In genomic region chr7:102223175-102223574, GRCh38 we compare ENCODE assay signal across 31 cellular contexts.
DNase-seq lines count a peak whose midpoint lies in the region; ATAC-seq, FAIRE-seq and TF ChIP-seq lines count a peak whose summit lies in the region.
"Had no signal": no experiment of that assay in that cellular context is flagged by ENCODE, and none has a peak within 500 bp of the region (broad histone marks: within the 10 kb centered on the region; RNA-seq: fewer than 3 reads in every experiment).

No MANE protein-coding gene starts in this region.

- H4K20me1 ChIP-seq in astrocyte (ENCODE audit: insufficient read depth, low read length), result no peaks in the 10 kb centered on the region

- DNase-seq in activated naive CD4-positive, alpha-beta T cell treated with anti-CD3 and anti-CD28 coated beads, Interleukin-2, amount 10 ng/mL, durations not matched to agents 7 days and 5 days, result no peak
- DNase-seq in activated naive CD4-positive, alpha-beta T cell treated with anti-CD3 and anti-CD28 coated beads, Interleukin-2, amount 50 U/mL, for 72 hours (ENCODE audit: low spot score in 2 of 2), result no peak
- DNase-seq in ELR (ENCODE audit: low read depth), result peak; percentile 8
- no peak for DNase-seq in astrocyte (ENCODE audit: low read depth)
- no peak for DNase-seq in nephron progenitor cell
- DNase-seq in mesothelial cell of epicardium (ENCODE audit: low spot score in 2 of 2, unreplicated experiment in 2 of 2), result no peak
- DNase-seq: AML-193; Caco-2; CD4-positive, alpha-beta memory T cell; DMS 273 treated with DMSO at 0.1 percent for 48 hours; DMS79; EL; GF-D8; KBM-7; MG63; NCI-H1105 treated with DMSO at 0.1 percent for 48 hours; NCI-H146; NCI-H1930; NCI-H2107; NCI-H446 treated with DMSO at 0.1 percent for 48 hours; NCI-H526; NCI-H82; NK-92 treated with Interleukin-12 subunit alpha and Interleukin-12 subunit beta, amount 100 ng/mL, for 24 hours; PC-3; SK-N-SH had no signal

- no peak overlapping the region for H2AFZ ChIP-seq in astrocyte (ENCODE audit: low read depth, low read length)

- H3K4me3 ChIP-seq in astrocyte (ENCODE audit: insufficient read depth, low read depth, low read length), result no peak overlapping the region
- H3K4me3 ChIP-seq: A549; BLaER1 treated with 17β-estradiol and CSF1 and Interleukin-3, amounts not matched to agents 10 nM and 100 nM; MG63 had no signal

- H3K79me2 ChIP-seq in astrocyte (ENCODE audit: insufficient read depth, low read length), result no peaks in the 10 kb centered on the region

- no peaks in the 10 kb centered on the region for H3K36me3 Mint-ChIP-seq in activated naive CD4-positive, alpha-beta T cell treated with anti-CD3 and anti-CD28 coated beads, Interleukin-2, amount 10 ng/mL, durations not matched to agents 7 days and 5 days
- no peaks in the 10 kb centered on the region for H3K36me3 Mint-ChIP-seq in activated naive CD4-positive, alpha-beta T cell treated with anti-CD3 and anti-CD28 coated beads, Interleukin-2, amount 50 U/mL, for 72 hours
- H3K36me3 Mint-ChIP-seq in astrocyte (ENCODE audit: low read depth, unreplicated experiment), result peaks cover 7% of the 10 kb centered on the region
- peaks cover 31% of the 10 kb centered on the region for H3K36me3 Mint-ChIP-seq in nephron progenitor cell (ENCODE audit: low read depth)
- peaks cover 12% of the 10 kb centered on the region for H3K36me3 Mint-ChIP-seq in mesothelial cell of epicardium

- H3K9ac ChIP-seq in astrocyte (ENCODE audit: low read length), result no peak overlapping the region
- H3K9ac ChIP-seq: BLaER1 treated with 17β-estradiol and CSF1 and Interleukin-3, amounts not matched to agents 10 nM and 100 nM; SK-N-SH had no signal

- peak overlapping the region; percentile 45 for H3K27ac Mint-ChIP-seq in activated naive CD4-positive, alpha-beta T cell treated with anti-CD3 and anti-CD28 coated beads, Interleukin-2, amount 10 ng/mL, durations not matched to agents 7 days and 5 days
- H3K27ac Mint-ChIP-seq in activated naive CD4-positive, alpha-beta T cell treated with anti-CD3 and anti-CD28 coated beads, Interleukin-2, amount 50 U/mL, for 72 hours, result peak overlapping the region in 1 of 2 donors; percentile 74
- H3K27ac Mint-ChIP-seq in astrocyte (ENCODE audit: unreplicated experiment), result peak overlapping the region; percentile 41
- peak overlapping the region; percentile 48 for H3K27ac Mint-ChIP-seq in nephron progenitor cell
- H3K27ac Mint-ChIP-seq in mesothelial cell of epicardium, result no peak overlapping the region

- no peak overlapping the region for H3K4me3 Mint-ChIP-seq in activated naive CD4-positive, alpha-beta T cell treated with anti-CD3 and anti-CD28 coated beads, Interleukin-2, amount 10 ng/mL, durations not matched to agents 7 days and 5 days
- no peak overlapping the region for H3K4me3 Mint-ChIP-seq in astrocyte (ENCODE audit: unreplicated experiment)
- no peak overlapping the region for H3K4me3 Mint-ChIP-seq in nephron progenitor cell
- H3K4me3 Mint-ChIP-seq in mesothelial cell of epicardium, result no peak overlapping the region
- H3K4me3 Mint-ChIP-seq: CD4-positive, alpha-beta memory T cell had no signal

- ATAC-seq in activated naive CD4-positive, alpha-beta T cell treated with anti-CD3 and anti-CD28 coated beads, Interleukin-2, amount 50 U/mL, for 72 hours, result no peak
- no peak for ATAC-seq in GM21529 (IDR thresholded peaks at IDR 0.05; ENCODE audit: unreplicated experiment)
- no peak for ATAC-seq in GM21825 (IDR thresholded peaks at IDR 0.05; ENCODE audit: unreplicated experiment)
- ATAC-seq: A549, PC-3 had no signal

- no peaks in the 10 kb centered on the region for H3K27me3 ChIP-seq in astrocyte (ENCODE audit: insufficient read depth, low read length)
- H3K27me3 ChIP-seq: BLaER1 treated with 17β-estradiol and CSF1 and Interleukin-3, amounts not matched to agents 10 nM and 100 nM; MG63 had no signal

- CTCF ChIA-PET in activated naive CD4-positive, alpha-beta T cell treated with anti-CD3 and anti-CD28 coated beads, Interleukin-2, amount 10 ng/mL, durations not matched to agents 7 days and 5 days (lab: Charles Lee), result no interaction called here

- no peaks in the 10 kb centered on the region for H3K9me3 ChIP-seq in astrocyte (ENCODE audit: insufficient read depth, low read depth, low read length)
- H3K9me3 ChIP-seq: A549; BLaER1 treated with 17β-estradiol and CSF1 and Interleukin-3, amounts not matched to agents 10 nM and 100 nM; Caco-2; MG63; SK-N-SH had no signal

- H3K27me3 Mint-ChIP-seq in activated naive CD4-positive, alpha-beta T cell treated with anti-CD3 and anti-CD28 coated beads, Interleukin-2, amount 10 ng/mL, durations not matched to agents 7 days and 5 days, result no peaks in the 10 kb centered on the region
- H3K27me3 Mint-ChIP-seq in astrocyte (ENCODE audit: low read depth, unreplicated experiment), result no peaks in the 10 kb centered on the region
- no peaks in the 10 kb centered on the region for H3K27me3 Mint-ChIP-seq in nephron progenitor cell (ENCODE audit: low read depth, poor library complexity)
- no peaks in the 10 kb centered on the region for H3K27me3 Mint-ChIP-seq in mesothelial cell of epicardium (ENCODE audit: low read depth)
- H3K27me3 Mint-ChIP-seq: CD4-positive, alpha-beta memory T cell had no signal

- no peaks in the 10 kb centered on the region for H3K9me3 Mint-ChIP-seq in activated naive CD4-positive, alpha-beta T cell treated with anti-CD3 and anti-CD28 coated beads, Interleukin-2, amount 10 ng/mL, durations not matched to agents 7 days and 5 days
- no peaks in the 10 kb centered on the region for H3K9me3 Mint-ChIP-seq in activated naive CD4-positive, alpha-beta T cell treated with anti-CD3 and anti-CD28 coated beads, Interleukin-2, amount 50 U/mL, for 72 hours
- H3K9me3 Mint-ChIP-seq in astrocyte (ENCODE audit: unreplicated experiment) (no peaks in the 10 kb centered on the region), nephron progenitor cell (no peaks in the 10 kb centered on the region), mesothelial cell of epicardium (no peaks in the 10 kb centered on the region)
- H3K9me3 Mint-ChIP-seq: CD4-positive, alpha-beta memory T cell had no signal

- H3K4me1 ChIP-seq in astrocyte (ENCODE audit: insufficient read depth, low read length), result peaks cover 28% of the 10 kb centered on the region
- H3K4me1 ChIP-seq: A549, Caco-2 had no signal

- no peak for TF ChIP-seq CTCF in astrocyte (IDR thresholded peaks at IDR 0.05; ENCODE audit: insufficient read depth, low read depth, low read length)
- no peak for TF ChIP-seq CTCF in nephron progenitor cell (IDR thresholded peaks at IDR 0.05)
- TF ChIP-seq CTCF in mesothelial cell of epicardium (IDR thresholded peaks at IDR 0.05; ENCODE audit: unreplicated experiment), result no peak

- H3K36me3 ChIP-seq in astrocyte (ENCODE audit: insufficient read depth, low read length), result no peaks in the 10 kb centered on the region
- H3K36me3 ChIP-seq: MG63 had no signal

- H3K27ac ChIP-seq in astrocyte (ENCODE audit: low read depth, low read length), result no peak overlapping the region
- H3K27ac ChIP-seq: A549; BLaER1 treated with 17β-estradiol and CSF1 and Interleukin-3, amounts not matched to agents 10 nM and 100 nM had no signal

- no peak for FAIRE-seq in astrocyte (lab: Jason Lieb, UNC)
- FAIRE-seq: A549, GM12891, H54 had no signal

- no peak overlapping the region for H3K4me2 ChIP-seq in astrocyte (ENCODE audit: low read length)
- H3K4me2 ChIP-seq: A549; BLaER1 treated with 17β-estradiol and CSF1 and Interleukin-3, amounts not matched to agents 10 nM and 100 nM had no signal

- H3K4me1 Mint-ChIP-seq in activated naive CD4-positive, alpha-beta T cell treated with anti-CD3 and anti-CD28 coated beads, Interleukin-2, amount 10 ng/mL, durations not matched to agents 7 days and 5 days, result peaks cover 2% of the 10 kb centered on the region
- peaks cover 6% of the 10 kb centered on the region for H3K4me1 Mint-ChIP-seq in astrocyte (ENCODE audit: low read depth, unreplicated experiment)
- H3K4me1 Mint-ChIP-seq in nephron progenitor cell, result peaks cover 10% of the 10 kb centered on the region
- H3K4me1 Mint-ChIP-seq in mesothelial cell of epicardium, result peaks cover 13% of the 10 kb centered on the region
- H3K4me1 Mint-ChIP-seq: CD4-positive, alpha-beta memory T cell had no signal
